8 cellular contexts compared by ENCODE assay signal in genomic region chr11:125902315-125902926, GRCh38. TPM values are rescaled to one million over a fixed set of nuclear protein-coding genes. Genes with fewer than 3 reads are reported as not detected.
A peak's percentile ranks its signal among the peaks of the same experiment; 100 is the strongest.
DNase-seq lines count a peak whose midpoint lies in the region; TF ChIP-seq lines count a peak whose summit lies in the region.

No MANE protein-coding gene starts in this region.

- H3K9me3 ChIP-seq in OCI-LY7 (ENCODE audit: low read length) (no peaks in the 10 kb centered on the region), endodermal cell (ENCODE audit: control insufficient read depth, low read length) (no peaks in the 10 kb centered on the region), neuronal stem cell (replicated peaks in 1 of 2; ENCODE audit: control insufficient read depth in 2 of 2, insufficient read depth in 1 of 2, low read depth in 1 of 2, low read length in 2 of 2) (peaks cover 5 to 7% of the 10 kb centered on the region in 2 donors)

- no peaks in the 10 kb centered on the region for H3K9me2 ChIP-seq in OCI-LY7 (ENCODE audit: insufficient read depth, low read length)

- H2BK12ac ChIP-seq in neuronal stem cell (ENCODE audit: low read length), result no peak overlapping the region

- no peak overlapping the region for H2AK5ac ChIP-seq in neuronal stem cell (ENCODE audit: low read depth, low read length)

- H4K20me1 ChIP-seq in OCI-LY7 (ENCODE audit: insufficient read depth, low read length), result peaks cover 7% of the 10 kb centered on the region; the same call in 1 of the 2 replicates

- H3K4me3 ChIP-seq in GM06990 (replicated peaks; ENCODE audit: low read depth, low read length) (peak overlapping the region; percentile 79), OCI-LY7 (ENCODE audit: low read depth, low read length, poor library complexity, severe bottlenecking) (peak overlapping the region; percentile 86), endodermal cell (ENCODE audit: low read length) (peak overlapping the region; percentile 100), neuronal stem cell (ENCODE audit: low read length in 2 of 2) (peak overlapping the region; percentile 62 to 91)

- H3K27me3 ChIP-seq in GM06990 (replicated peaks; ENCODE audit: control insufficient read depth, insufficient read depth, low read length), result no peaks in the 10 kb centered on the region
- H3K27me3 ChIP-seq in endodermal cell (ENCODE audit: control insufficient read depth, insufficient read depth, low read length, poor library complexity, severe bottlenecking), result peaks cover 25% of the 10 kb centered on the region
- H3K27me3 ChIP-seq in neuronal stem cell (ENCODE audit: control insufficient read depth in 3 of 3, insufficient read depth in 3 of 3, low read depth in 1 of 3, low read length in 3 of 3), result peaks cover 3 to 9% (median 5%) of the 10 kb centered on the region in 3 experiments

- peaks cover 5% of the 10 kb centered on the region for H3K4me1 Mint-ChIP-seq in endodermal cell

- H2BK120ac ChIP-seq in neuronal stem cell (ENCODE audit: low read depth, low read length), result no peak overlapping the region

- CTCF ChIA-PET in OCI-LY7 (lab: Charles Lee; ENCODE audit: unreplicated experiment), result interaction anchor here (1.2 kb wide), 1 partner anchor 15 kb away, joined by 8 read pairs; the partner anchor contains the start of gene HYLS1

- peak overlapping the region; percentile 94 for H3K4me3 Mint-ChIP-seq in endodermal cell

- 71 to 75% methylated on average over 10 to 18 of the region's 19 CpGs for WGBS in endodermal cell (ENCODE audit: insufficient coverage in 1 of 2, insufficient read length in 1 of 2), 2 experiments
- no CpG with 5 or more reads among the region's 19 CpGs for WGBS in neuronal stem cell (ENCODE audit: extremely low coverage in 2 of 2, insufficient read length in 2 of 2, insufficient replicate concordance in 1 of 2), 2 donors

- H3K9ac ChIP-seq in endodermal cell (ENCODE audit: extremely low read depth, low read length, poor library complexity, severe bottlenecking) (peak overlapping the region; percentile 73), neuronal stem cell (ENCODE audit: low read depth, low read length, poor library complexity) (no peak overlapping the region)

- H3K4me2 ChIP-seq in OCI-LY7 (ENCODE audit: low read length), result peak overlapping the region; percentile 87
- H3K4me2 ChIP-seq in neuronal stem cell (ENCODE audit: insufficient read depth, low read length, poor library complexity, severe bottlenecking), result peak overlapping the region; percentile 54

- no peak for TF ChIP-seq CTCF in GM06990 (IDR thresholded peaks at IDR 0.05; ENCODE audit: insufficient read depth, low read length, poor library complexity, severe bottlenecking)
- TF ChIP-seq CTCF in OCI-LY7 (conservative IDR thresholded peaks at IDR 0.05; ENCODE audit: low read length), result no peak
- TF ChIP-seq CTCF in endodermal cell (conservative IDR thresholded peaks at IDR 0.05), result no peak

- H4K8ac ChIP-seq in neuronal stem cell (ENCODE audit: low read depth, low read length), result no peak overlapping the region

- H3K27ac ChIP-seq in OCI-LY7 (ENCODE audit: low read depth, low read length, poor library complexity, severe bottlenecking) (peak overlapping the region; percentile 17), endodermal cell (ENCODE audit: low read depth, low read length) (no peak overlapping the region), neuronal stem cell (replicated peaks; ENCODE audit: low read length) (no peak overlapping the region)

- intact Hi-C loops in OCI-LY7 (cut with micrococcal nuclease; ENCODE audit: unreplicated experiment), result no loop called here

- POLR2A ChIA-PET in OCI-LY7 (lab: Charles Lee), result interaction anchor here (0.9 to 1.6 kb wide), 8 partner anchors 11 to 312 kb away, joined by 3 to 8 read pairs (median 5); partner anchors contain the start of genes FAM118B, HYLS1 and RPUSD4

- no peak overlapping the region for H2BK15ac ChIP-seq in neuronal stem cell (ENCODE audit: low read length)

- peaks cover 4% of the 10 kb centered on the region for H3K36me3 ChIP-seq in GM06990 (ENCODE audit: control insufficient read depth, insufficient read depth, low read length)
- peaks cover 43% of the 10 kb centered on the region for H3K36me3 ChIP-seq in OCI-LY7 (ENCODE audit: insufficient read depth, low read length)
- peaks cover 28% of the 10 kb centered on the region for H3K36me3 ChIP-seq in endodermal cell (ENCODE audit: control insufficient read depth, insufficient read depth, low read length)
- peaks cover 5 to 12% of the 10 kb centered on the region in 2 donors for H3K36me3 ChIP-seq in neuronal stem cell (replicated peaks in 1 of 2; ENCODE audit: control insufficient read depth in 2 of 2, insufficient read depth in 2 of 2, low read length in 2 of 2)

- H3K79me2 ChIP-seq in OCI-LY7 (ENCODE audit: insufficient read depth, low read depth, low read length), result peaks cover 33% of the 10 kb centered on the region; the same call in 1 of the 2 replicates

- H3K18ac ChIP-seq in neuronal stem cell (ENCODE audit: low read length), result no peak overlapping the region

- H2AFZ ChIP-seq in OCI-LY7 (ENCODE audit: low read length), result peak overlapping the region; percentile 90
- H2AFZ ChIP-seq in neuronal stem cell (ENCODE audit: low read length), result peak overlapping the region; percentile 86

- no peak overlapping the region for H4K91ac ChIP-seq in neuronal stem cell (ENCODE audit: low read depth, low read length, poor library complexity)

- H3K23ac ChIP-seq in neuronal stem cell (ENCODE audit: low read depth, low read length, poor library complexity), result no peak overlapping the region

- no peak overlapping the region for H3K4ac ChIP-seq in neuronal stem cell (ENCODE audit: low read length)

- H3K36me3 Mint-ChIP-seq in endodermal cell (ENCODE audit: low read depth), result peaks cover 22% of the 10 kb centered on the region

- peaks cover 35% of the 10 kb centered on the region for H3K27me3 Mint-ChIP-seq in endodermal cell (ENCODE audit: insufficient read depth)

- no peaks in the 10 kb centered on the region for H3K79me1 ChIP-seq in neuronal stem cell (ENCODE audit: low read depth, low read length)

- H3K27ac Mint-ChIP-seq in endodermal cell, result peak overlapping the region; percentile 87

- BruUV-seq in OCI-LY7 (replicated peaks; lab: Mats Ljungman, UMichigan), result TSS peak; percentile 90

- DNase-seq in GM06990 (ENCODE audit: extremely low read depth, insufficient read length) (no peak), OCI-LY7 (ENCODE audit: low spot score) (no peak), endodermal cell (no peak), neuronal stem cell (ENCODE audit: low spot score) (no peak), NOMO-1 treated with DMSO at 0.1 percent for 48 hours (lab: John Stamatoyannopoulos, UW; ENCODE audit: unreplicated experiment) (no peak), midbrain (lab: John Stamatoyannopoulos, UW) (no peak), OCI-M2 (lab: John Stamatoyannopoulos, UW; ENCODE audit: unreplicated experiment) (no peak)
- DNase-seq in effector CD8-positive, alpha-beta T cell (lab: John Stamatoyannopoulos, UW), result no peak

- H3K9me3 Mint-ChIP-seq in endodermal cell, result peaks cover 5% of the 10 kb centered on the region

- no peak overlapping the region for H3K14ac ChIP-seq in neuronal stem cell (ENCODE audit: low read length)

- H2BK5ac ChIP-seq in neuronal stem cell (ENCODE audit: low read length), result no peak overlapping the region

- H3K4me1 ChIP-seq in OCI-LY7 (ENCODE audit: insufficient read depth, low read length, poor library complexity, severe bottlenecking) (peaks cover 8% of the 10 kb centered on the region), endodermal cell (ENCODE audit: control insufficient read depth, insufficient read depth, low read length) (no peaks in the 10 kb centered on the region), neuronal stem cell (ENCODE audit: control insufficient read depth in 2 of 2, insufficient read depth in 1 of 2, low read depth in 1 of 2, low read length in 2 of 2) (peaks cover 2 to 7% of the 10 kb centered on the region in 2 donors)

RNA-seq across cellular contexts. Expression of gene PUS3, which starts 0.6 kb away (rescaled TPM):
- total RNA-seq in OCI-LY7 (2014; rRNA removed; shearing (Covaris generic)), result 7.7 and 8.6 TPM in 2 replicates
- total RNA-seq in OCI-LY7 (2022) (9.2 and 10.2 TPM in 2 replicates), endodermal cell (10 to 100 TPM; 12.6 to 13.7 TPM)
- polyA plus RNA-seq in endodermal cell (2013, experiment 1 of 2), result 16.1 TPM
- polyA plus RNA-seq in endodermal cell (2013, experiment 2 of 2), result 16.0 TPM
- polyA plus RNA-seq in neuronal stem cell (2013, experiment 1 of 2), result 16.9 TPM
- 18.4 TPM for polyA plus RNA-seq in neuronal stem cell (2013, experiment 2 of 2)

RNA-seq across cellular contexts. Expression of gene DDX25, which starts 1.9 kb away (rescaled TPM):
- 0.13 TPM in 1 of 2 replicates, not detected in the other for total RNA-seq in OCI-LY7 (2014; rRNA removed; shearing (Covaris generic))
- total RNA-seq in OCI-LY7 (2022) (0.31 TPM in 1 of 2 replicates, not detected in the other), endodermal cell (1 to 10 TPM; 3.3 to 8.4 TPM)
- 3.6 TPM for polyA plus RNA-seq in endodermal cell (2013, experiment 1 of 2)
- polyA plus RNA-seq in endodermal cell (2013, experiment 2 of 2), result 2.8 TPM
- 7.2 TPM for polyA plus RNA-seq in neuronal stem cell (2013, experiment 1 of 2)
- 7.3 TPM for polyA plus RNA-seq in neuronal stem cell (2013, experiment 2 of 2)

RNA-seq across cellular contexts. Expression of gene HYLS1, which starts 15.0 kb away (rescaled TPM):
- total RNA-seq in OCI-LY7 (2014; rRNA removed; shearing (Covaris generic)), result 25.1 and 31.5 TPM in 2 replicates
- total RNA-seq in OCI-LY7 (2022) (18.3 and 22.9 TPM in 2 replicates), endodermal cell (1 to 10 TPM; 6.6 to 7.7 TPM)
- 4.5 TPM for polyA plus RNA-seq in endodermal cell (2013, experiment 1 of 2)
- polyA plus RNA-seq in endodermal cell (2013, experiment 2 of 2), result 4.1 TPM
- polyA plus RNA-seq in neuronal stem cell (2013, experiment 1 of 2), result 7.1 TPM
- 6.8 TPM for polyA plus RNA-seq in neuronal stem cell (2013, experiment 2 of 2)

RNA-seq across cellular contexts. Expression of gene VSIG10L2, which starts 43.4 kb away (rescaled TPM):
- total RNA-seq in OCI-LY7 (2014; rRNA removed; shearing (Covaris generic)), result not detected in 2 replicates
- total RNA-seq in OCI-LY7 (2022) (not detected in 2 replicates), endodermal cell (not detected)
- polyA plus RNA-seq in endodermal cell (2013, experiment 1 of 2), result not detected
- polyA plus RNA-seq in endodermal cell (2013, experiment 2 of 2), result not detected
- not detected for polyA plus RNA-seq in neuronal stem cell (2013, experiment 1 of 2)
- not detected for polyA plus RNA-seq in neuronal stem cell (2013, experiment 2 of 2)
